In genomic region chr10:68696018-68696417, GRCh38 we compare ENCODE assay signal across 2 cellular contexts.
A peak's percentile ranks its signal among the peaks of the same experiment; 100 is the strongest.
TF ChIP-seq lines count a peak whose summit lies in the region.

No MANE protein-coding gene starts in this region.

TF ChIP-seq in HepG2, 621 proteins besides CTCF, POLR2A, EP300 and RAD21:
- TF ChIP-seq TRIM24 (CRISPR knock-in tag; IDR thresholded peaks at IDR 0.05) (no peak), ATF7 (IDR thresholded peaks at IDR 0.05) (peak; percentile 84), ATF7 (CRISPR knock-in tag; IDR thresholded peaks at IDR 0.05) (no peak)

TF ChIP-seq in K562, 482 proteins besides CTCF, POLR2A, EP300 and RAD21:
- TF ChIP-seq, protein P1, sequence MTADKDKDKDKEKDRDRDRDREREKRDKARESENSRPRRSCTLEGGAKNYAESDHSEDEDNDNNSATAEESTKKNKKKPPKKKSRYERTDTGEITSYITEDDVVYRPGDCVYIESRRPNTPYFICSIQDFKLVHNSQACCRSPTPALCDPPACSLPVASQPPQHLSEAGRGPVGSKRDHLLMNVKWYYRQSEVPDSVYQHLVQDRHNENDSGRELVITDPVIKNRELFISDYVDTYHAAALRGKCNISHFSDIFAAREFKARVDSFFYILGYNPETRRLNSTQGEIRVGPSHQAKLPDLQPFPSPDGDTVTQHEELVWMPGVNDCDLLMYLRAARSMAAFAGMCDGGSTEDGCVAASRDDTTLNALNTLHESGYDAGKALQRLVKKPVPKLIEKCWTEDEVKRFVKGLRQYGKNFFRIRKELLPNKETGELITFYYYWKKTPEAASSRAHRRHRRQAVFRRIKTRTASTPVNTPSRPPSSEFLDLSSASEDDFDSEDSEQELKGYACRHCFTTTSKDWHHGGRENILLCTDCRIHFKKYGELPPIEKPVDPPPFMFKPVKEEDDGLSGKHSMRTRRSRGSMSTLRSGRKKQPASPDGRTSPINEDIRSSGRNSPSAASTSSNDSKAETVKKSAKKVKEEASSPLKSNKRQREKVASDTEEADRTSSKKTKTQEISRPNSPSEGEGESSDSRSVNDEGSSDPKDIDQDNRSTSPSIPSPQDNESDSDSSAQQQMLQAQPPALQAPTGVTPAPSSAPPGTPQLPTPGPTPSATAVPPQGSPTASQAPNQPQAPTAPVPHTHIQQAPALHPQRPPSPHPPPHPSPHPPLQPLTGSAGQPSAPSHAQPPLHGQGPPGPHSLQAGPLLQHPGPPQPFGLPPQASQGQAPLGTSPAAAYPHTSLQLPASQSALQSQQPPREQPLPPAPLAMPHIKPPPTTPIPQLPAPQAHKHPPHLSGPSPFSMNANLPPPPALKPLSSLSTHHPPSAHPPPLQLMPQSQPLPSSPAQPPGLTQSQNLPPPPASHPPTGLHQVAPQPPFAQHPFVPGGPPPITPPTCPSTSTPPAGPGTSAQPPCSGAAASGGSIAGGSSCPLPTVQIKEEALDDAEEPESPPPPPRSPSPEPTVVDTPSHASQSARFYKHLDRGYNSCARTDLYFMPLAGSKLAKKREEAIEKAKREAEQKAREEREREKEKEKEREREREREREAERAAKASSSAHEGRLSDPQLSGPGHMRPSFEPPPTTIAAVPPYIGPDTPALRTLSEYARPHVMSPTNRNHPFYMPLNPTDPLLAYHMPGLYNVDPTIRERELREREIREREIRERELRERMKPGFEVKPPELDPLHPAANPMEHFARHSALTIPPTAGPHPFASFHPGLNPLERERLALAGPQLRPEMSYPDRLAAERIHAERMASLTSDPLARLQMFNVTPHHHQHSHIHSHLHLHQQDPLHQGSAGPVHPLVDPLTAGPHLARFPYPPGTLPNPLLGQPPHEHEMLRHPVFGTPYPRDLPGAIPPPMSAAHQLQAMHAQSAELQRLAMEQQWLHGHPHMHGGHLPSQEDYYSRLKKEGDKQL (CRISPR knock-in tag; IDR thresholded peaks at IDR 0.05; ENCODE audit: borderline replicate concordance): no peak
- TF ChIP-seq, protein P2, sequence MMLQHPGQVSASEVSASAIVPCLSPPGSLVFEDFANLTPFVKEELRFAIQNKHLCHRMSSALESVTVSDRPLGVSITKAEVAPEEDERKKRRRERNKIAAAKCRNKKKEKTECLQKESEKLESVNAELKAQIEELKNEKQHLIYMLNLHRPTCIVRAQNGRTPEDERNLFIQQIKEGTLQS (IDR thresholded peaks at IDR 0.05): peak; percentile 60
- TF ChIP-seq, protein P2 (CRISPR knock-in tag; conservative IDR thresholded peaks at IDR 0.05): no peak
- TF ChIP-seq CSDE1 (IDR thresholded peaks at IDR 0.05): no peak
- peak; percentile 26; the same call in 1 of the 2 replicates for TF ChIP-seq ATF7 (IDR thresholded peaks at IDR 0.05)
